ENCODE assay signal across 22 cellular contexts in the genomic region with DNA sequence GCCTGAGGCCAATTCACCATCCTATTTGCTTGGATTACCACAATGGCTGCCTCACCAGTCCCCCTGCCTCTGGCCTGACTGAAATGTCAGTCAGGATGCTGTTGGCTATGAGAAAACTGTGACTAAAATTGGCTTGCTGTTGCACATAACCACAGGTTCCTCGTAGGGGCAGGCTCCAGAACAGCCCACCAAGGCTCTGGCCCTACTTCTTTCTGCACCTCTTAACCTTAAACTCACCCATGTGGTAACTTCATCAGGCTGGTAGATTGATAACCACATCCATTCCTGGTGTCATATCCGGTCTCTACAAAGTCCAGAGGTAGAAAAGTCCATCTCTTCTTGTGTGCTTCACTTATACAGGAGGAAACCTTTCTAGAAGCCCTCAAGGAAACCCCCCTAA.
"Had no signal": no experiment of that assay in that cellular context is flagged by ENCODE, and none has a peak within 500 bp of the region (broad histone marks: within the 10 kb centered on the region; RNA-seq: fewer than 3 reads in every experiment).

No MANE protein-coding gene starts in this region.

- DNase-seq: cortex of kidney; dorsolateral prefrontal cortex; effector CD8-positive, alpha-beta T cell; gastrocnemius medialis; heart right ventricle; hypothalamus; islet precursor cell; mammary epithelial cell; mucosa of descending colon; naive thymus-derived CD8-positive, alpha-beta T cell; nucleus accumbens; ovary; sigmoid colon; small intestine; stimulated activated CD4-positive, alpha-beta T cell treated with anti-CD3 and anti-CD28 coated beads, Interleukin-12 subunit alpha, Interleukin-12 subunit beta, amount 100 ng/mL, for 4 hours; stimulated activated naive CD4-positive, alpha-beta T cell treated with Interleukin-2 at 50 U/mL for 16 hours; uterus had no signal

- ATAC-seq: esophagus mucosa; gastrocnemius medialis; heart right ventricle; left lobe of liver; mucosa of descending colon; naive thymus-derived CD8-positive, alpha-beta T cell had no signal

- H3K9me3 ChIP-seq: gastrocnemius medialis, mucosa of descending colon, ovary, right atrium auricular region, sigmoid colon, uterus had no signal

- H3K4me2 ChIP-seq: neural progenitor cell had no signal

- H3K9ac ChIP-seq: neural progenitor cell had no signal

- H3K27ac Mint-ChIP-seq: neural progenitor cell, type B pancreatic cell had no signal

- H3K4me3 ChIP-seq: dorsolateral prefrontal cortex, gastrocnemius medialis, heart right ventricle, mucosa of descending colon, neural progenitor cell, ovary, right atrium auricular region, sigmoid colon, uterus had no signal

- H3K27ac ChIP-seq: dorsolateral prefrontal cortex, gastrocnemius medialis, heart right ventricle, neural progenitor cell, ovary, right atrium auricular region, sigmoid colon, uterus had no signal

- H2AFZ ChIP-seq: neural progenitor cell had no signal

- H3K4me1 ChIP-seq: uterus had no signal

- H3K4me3 Mint-ChIP-seq: naive thymus-derived CD8-positive, alpha-beta T cell; neural progenitor cell; type B pancreatic cell had no signal

- H3K27me3 ChIP-seq: dorsolateral prefrontal cortex, gastrocnemius medialis, heart right ventricle, neural progenitor cell, ovary, right atrium auricular region, sigmoid colon, uterus had no signal

- H3K36me3 ChIP-seq: gastrocnemius medialis, heart right ventricle, neural progenitor cell, ovary, right atrium auricular region, sigmoid colon, uterus had no signal

- H3K36me3 Mint-ChIP-seq: neural progenitor cell, type B pancreatic cell had no signal
